In the genomic region with DNA sequence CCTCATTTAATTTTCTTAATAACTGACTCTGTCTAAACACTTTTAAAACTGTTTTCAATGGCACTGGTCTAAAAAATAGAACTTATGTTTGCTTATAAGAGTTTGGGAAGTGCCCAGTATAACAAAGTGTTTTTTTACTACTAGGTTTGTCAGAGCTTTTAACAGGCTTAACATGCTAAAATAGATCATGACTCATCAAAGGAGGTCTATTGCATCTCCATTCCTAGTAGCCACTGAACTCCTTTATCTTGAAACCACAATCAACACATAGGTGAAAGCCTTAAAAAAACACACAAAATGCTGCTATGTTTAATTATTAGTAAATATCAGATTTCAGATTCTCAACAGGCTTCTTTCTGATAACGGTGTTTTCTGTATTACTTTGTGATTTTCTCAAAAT, we compare ENCODE assay signal across 16 cellular contexts.
DNase-seq lines count a peak whose midpoint lies in the region; ATAC-seq and TF ChIP-seq lines count a peak whose summit lies in the region.
"Had no signal": no experiment of that assay in that cellular context is flagged by ENCODE, and none has a peak within 500 bp of the region (broad histone marks: within the 10 kb centered on the region; RNA-seq: fewer than 3 reads in every experiment).

No MANE protein-coding gene starts in this region.

- no peaks in the 10 kb centered on the region for H3K9me3 ChIP-seq in esophagus squamous epithelium
- H3K9me3 ChIP-seq: right atrium auricular region had no signal

- intact Hi-C loops in esophagus squamous epithelium (cut with DNase I), result no loop called here

- no peak overlapping the region for H3K4me3 ChIP-seq in esophagus squamous epithelium
- H3K4me3 ChIP-seq: right atrium auricular region had no signal

- ATAC-seq in GM21423 (IDR thresholded peaks at IDR 0.05; ENCODE audit: unreplicated experiment), result no peak
- ATAC-seq: CD8-positive, alpha-beta T cell had no signal

- H3K4me1 ChIP-seq in esophagus squamous epithelium, result no peaks in the 10 kb centered on the region
- H3K4me1 ChIP-seq: right atrium auricular region had no signal

- TF ChIP-seq POLR2A in esophagus squamous epithelium (IDR thresholded peaks at IDR 0.05), result no peak

- H3K36me3 ChIP-seq in esophagus squamous epithelium, result no peaks in the 10 kb centered on the region
- H3K36me3 ChIP-seq: right atrium auricular region had no signal

- 43 to 47% methylated on average over 1 of the region's 1 CpG for WGBS in esophagus squamous epithelium, 2 donors

- H3K27ac ChIP-seq in esophagus squamous epithelium, result no peak overlapping the region
- H3K27ac ChIP-seq: right atrium auricular region, VCaP had no signal

- no peak for TF ChIP-seq CTCF in esophagus squamous epithelium (IDR thresholded peaks at IDR 0.05)

- no peaks in the 10 kb centered on the region for H3K27me3 ChIP-seq in esophagus squamous epithelium
- H3K27me3 ChIP-seq: right atrium auricular region had no signal

- DNase-seq in GM04503 (ENCODE audit: low read depth) (peak; percentile 30), NCI-H460 (ENCODE audit: extremely low read depth, low read depth) (peak; percentile 5), dermis blood vessel endothelial cell (peak; percentile 7), myocyte (ENCODE audit: low read depth) (peak; percentile 70), T-helper 2 cell (no peak), esophagus squamous epithelium (lab: John Stamatoyannopoulos, UW) (no peak)
- no peak for DNase-seq in activated CD4-positive, CD25-positive, alpha-beta regulatory T cell (lab: John Stamatoyannopoulos, UW)
- DNase-seq: CD8-positive, alpha-beta T cell; endodermal cell; MV-4-11; NCI-H446 treated with DMSO at 0.1 percent for 48 hours; SHP77; substantia nigra had no signal

Comparison
In these comparisons a context has a peak if more than half of its experiments do, and no peak if none do; other contexts are left out.
1. DNase-seq: peak in GM04503 (single experiment), NCI-H460 (single experiment), dermis blood vessel endothelial cell (single experiment) and myocyte (single experiment); none in T-helper 2 cell (0 of 5), activated CD4-positive, CD25-positive, alpha-beta regulatory T cell (0 of 4) and esophagus squamous epithelium (single experiment).